1 cellular context compared by ENCODE assay signal in genomic region chr14:99772371-99773283, GRCh38.
TF ChIP-seq lines count a peak whose summit lies in the region.

No MANE protein-coding gene starts in this region.

TF ChIP-seq in IMR-90, 13 proteins besides CTCF, POLR2A, EP300 and RAD21:
- TF ChIP-seq BHLHE40 (IDR thresholded peaks at IDR 0.05; ENCODE audit: low read depth, low read length) (0 out of 2 replicates have a peak, but pooled peaks have one; percentile 29), CEBPB (IDR thresholded peaks at IDR 0.05; ENCODE audit: low read depth, low read length) (peak; percentile 22; the same call in 1 of the 2 replicates)
- TF ChIP-seq, protein P1, sequence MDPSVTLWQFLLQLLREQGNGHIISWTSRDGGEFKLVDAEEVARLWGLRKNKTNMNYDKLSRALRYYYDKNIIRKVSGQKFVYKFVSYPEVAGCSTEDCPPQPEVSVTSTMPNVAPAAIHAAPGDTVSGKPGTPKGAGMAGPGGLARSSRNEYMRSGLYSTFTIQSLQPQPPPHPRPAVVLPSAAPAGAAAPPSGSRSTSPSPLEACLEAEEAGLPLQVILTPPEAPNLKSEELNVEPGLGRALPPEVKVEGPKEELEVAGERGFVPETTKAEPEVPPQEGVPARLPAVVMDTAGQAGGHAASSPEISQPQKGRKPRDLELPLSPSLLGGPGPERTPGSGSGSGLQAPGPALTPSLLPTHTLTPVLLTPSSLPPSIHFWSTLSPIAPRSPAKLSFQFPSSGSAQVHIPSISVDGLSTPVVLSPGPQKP (IDR thresholded peaks at IDR 0.05; ENCODE audit: borderline replicate concordance, low read depth, low read length): no peak
TF ChIP-seq in IMR-90: peak in this region for 2.
